ENCODE assay signal across 18 cellular contexts in genomic region chr17:43377056-43377810, GRCh38. TPM values are rescaled to one million over a fixed set of nuclear protein-coding genes. Genes with fewer than 3 reads are reported as not detected.
DNase-seq lines count a peak whose midpoint lies in the region; ATAC-seq and TF ChIP-seq lines count a peak whose summit lies in the region.
"Had no signal": no experiment of that assay in that cellular context is flagged by ENCODE, and none has a peak within 500 bp of the region (broad histone marks: within the 10 kb centered on the region; RNA-seq: fewer than 3 reads in every experiment).

No MANE protein-coding gene starts in this region.

- ATAC-seq in WTC11 = peak; percentile 95
- ATAC-seq in GM18868 (IDR thresholded peaks at IDR 0.05; ENCODE audit: unreplicated experiment) = no peak

- CTCF ChIA-PET in WTC11 (lab: Charles Lee) = interaction anchor here (1.0 to 1.8 kb wide), 5 partner anchors 8 to 107 kb away, joined by 3 to 8 read pairs (median 4); partner anchors contain the start of gene DHX8

- H3K4me1 ChIP-seq in osteoblast (ENCODE audit: insufficient read depth, low read length) = no peaks in the 10 kb centered on the region

- H3K4me3 ChIP-seq in H7 (ENCODE audit: insufficient read depth, low read depth, low read length) (no peak overlapping the region), osteoblast (ENCODE audit: insufficient read depth, low read length) (no peak overlapping the region)
- H3K4me3 ChIP-seq: Peyer's patch had no signal

- no peaks in the 10 kb centered on the region for H3K79me2 ChIP-seq in osteoblast (ENCODE audit: insufficient read depth, low read length)

- no peak overlapping the region for H3K27ac ChIP-seq in osteoblast (ENCODE audit: low read depth, low read length)
- H3K27ac ChIP-seq: Peyer's patch had no signal

- no peak overlapping the region for H3K4me2 ChIP-seq in osteoblast (ENCODE audit: insufficient read depth, low read length)

- peaks cover 7% of the 10 kb centered on the region for H3K27me3 Mint-ChIP-seq in WTC11 (ENCODE audit: low read depth)
- H3K27me3 Mint-ChIP-seq: CD4-positive, alpha-beta T cell had no signal

- H3K27ac Mint-ChIP-seq in WTC11 = 0 out of 2 replicates have a peak overlapping the region, but pooled peaks have one; percentile 20
- H3K27ac Mint-ChIP-seq: CD4-positive, alpha-beta T cell had no signal

- no peak overlapping the region for H3K4me3 Mint-ChIP-seq in WTC11
- H3K4me3 Mint-ChIP-seq: CD4-positive, alpha-beta T cell had no signal

- peaks cover 5% of the 10 kb centered on the region; the same call in 1 of the 2 replicates for H3K4me1 Mint-ChIP-seq in WTC11

- no peak overlapping the region for H2AFZ ChIP-seq in osteoblast (ENCODE audit: low read length)

- H3K36me3 ChIP-seq in H7 (replicated peaks; ENCODE audit: control insufficient read depth, insufficient read depth, low read length) (no peaks in the 10 kb centered on the region), osteoblast (ENCODE audit: insufficient read depth, low read length) (no peaks in the 10 kb centered on the region)
- H3K36me3 ChIP-seq: Peyer's patch had no signal

- POLR2A ChIA-PET in WTC11 (lab: Charles Lee) = interaction anchor here (1.8 kb wide), 1 partner anchor 9 kb away, joined by 7 read pairs; no protein-coding TSS in a partner anchor

- H3K9me3 ChIP-seq in osteoblast (ENCODE audit: low read depth, low read length) = no peaks in the 10 kb centered on the region

- peaks cover 14% of the 10 kb centered on the region for H3K36me3 Mint-ChIP-seq in WTC11

- peak; percentile 73 for DNase-seq in H7
- DNase-seq in WTC11 (ENCODE audit: low spot score) = peak; percentile 53
- DNase-seq in iPS-NIHi7 (ENCODE audit: extremely low spot score) = peak; percentile 44
- peak; percentile 46 for DNase-seq in osteoblast (ENCODE audit: insufficient read length, low spot score, missing footprints)
- DNase-seq in germinal center (ENCODE audit: low spot score) = no peak
- DNase-seq in NCI-H82 (lab: John Stamatoyannopoulos, UW) = no peak
- DNase-seq: CD4-positive, alpha-beta T cell; COR-L47; DMS79; HCEC 1CT; Kasumi-1; NCI-H1694; NCI-H2081 treated with DMSO at 0.1 percent for 48 hours; NCI-H2227 treated with DMSO at 0.1 percent for 48 hours; NCI-H510A treated with DMSO at 0.1 percent for 48 hours; NCI-H748 treated with DMSO at 0.1 percent for 48 hours; Peyer's patch had no signal

- H3K27me3 ChIP-seq in H7 (ENCODE audit: control insufficient read depth, insufficient read depth, low read length) = no peaks in the 10 kb centered on the region
- H3K27me3 ChIP-seq in osteoblast (ENCODE audit: insufficient read depth, low read length) = no peaks in the 10 kb centered on the region
- H3K27me3 ChIP-seq: Peyer's patch had no signal

- H4K20me1 ChIP-seq in osteoblast (ENCODE audit: insufficient read depth, low read length) = no peaks in the 10 kb centered on the region

- no peak for TF ChIP-seq CTCF in WTC11 (IDR thresholded peaks at IDR 0.05)
- TF ChIP-seq CTCF in osteoblast (IDR thresholded peaks at IDR 0.05; ENCODE audit: extremely low read depth, low read depth, low read length) = no peak

- H3K9me3 Mint-ChIP-seq in WTC11 = peaks cover 23% of the 10 kb centered on the region
- H3K9me3 Mint-ChIP-seq: CD4-positive, alpha-beta T cell had no signal

TF ChIP-seq in WTC11, 78 proteins besides CTCF, POLR2A, EP300 and RAD21:
- TF ChIP-seq SMAD3 (CRISPR knock-in tag; IDR thresholded peaks at IDR 0.05; ENCODE audit: borderline replicate concordance) (no peak), JAZF1 (CRISPR knock-in tag; IDR thresholded peaks at IDR 0.05) (no peak), MAX (CRISPR knock-in tag; IDR thresholded peaks at IDR 0.05) (0 out of 2 replicates have a peak, but pooled peaks have one; percentile 42), GABPB1 (CRISPR knock-in tag; IDR thresholded peaks at IDR 0.05) (peak; percentile 91), MYBL2 (CRISPR knock-in tag; IDR thresholded peaks at IDR 0.05) (no peak)
TF ChIP-seq in WTC11: peak in this region for 2.

RNA-seq across cellular contexts. Expression of gene ARL4D, which starts 21.6 kb away (rescaled TPM):
- 20.3 and 43.0 TPM in 2 replicates for total RNA-seq in H7 (2014; rRNA removed; shearing (Covaris generic))
- total RNA-seq in WTC11 (2021) = 11.9 to 13.4 TPM (median 13.0 TPM) in 3 replicates
- 12.1 and 18.8 TPM in 2 replicates for total RNA-seq in osteoblast

Comparison
In these comparisons a context has a peak if more than half of its experiments do, and no peak if none do; other contexts are left out.
1. DNase-seq: peak in H7 (single experiment), WTC11 (single experiment), iPS-NIHi7 (single experiment) and osteoblast (single experiment); none in germinal center (single experiment) and NCI-H82 (single experiment).